Comparison of ENCODE assay signal across 16 cellular contexts in genomic region chr11:68454767-68455166, GRCh38. TPM values are rescaled to one million over a fixed set of nuclear protein-coding genes. Genes with fewer than 3 reads are reported as not detected.
DNase-seq lines count a peak whose midpoint lies in the region; ATAC-seq, FAIRE-seq and TF ChIP-seq lines count a peak whose summit lies in the region.
"Had no signal": no experiment of that assay in that cellular context is flagged by ENCODE, and none has a peak within 500 bp of the region (broad histone marks: within the 10 kb centered on the region; RNA-seq: fewer than 3 reads in every experiment).

No MANE protein-coding gene starts in this region.

- H3K4me1 Mint-ChIP-seq in WTC11, result peaks cover 16% of the 10 kb centered on the region
- H3K4me1 Mint-ChIP-seq: activated T-helper 17 cell treated with anti-CD3 and anti-CD28 coated beads, Interleukin-2, amount 50 U/mL, for 72 hours had no signal

- H3K36me3 ChIP-seq in WERI-Rb-1, result no peaks in the 10 kb centered on the region
- H3K36me3 ChIP-seq: colonic mucosa had no signal

- TF ChIP-seq CTCF in WTC11 (IDR thresholded peaks at IDR 0.05), result no peak
- TF ChIP-seq CTCF in WERI-Rb-1 (IDR thresholded peaks at IDR 0.05; ENCODE audit: low read depth, low read length), result no peak

- no peak overlapping the region for H3K27ac Mint-ChIP-seq in WTC11
- H3K27ac Mint-ChIP-seq: activated T-helper 17 cell treated with anti-CD3 and anti-CD28 coated beads, Interleukin-2, amount 50 U/mL, for 72 hours; HFFc6 had no signal

- CTCF ChIA-PET in WTC11 (lab: Charles Lee), result interaction anchor here (0.5 to 1.7 kb wide), 4 partner anchors 14 to 648 kb away, joined by 3 to 7 read pairs (median 4); no protein-coding TSS in a partner anchor

- POLR2A ChIA-PET in WTC11 (lab: Charles Lee), result no interaction called here

- no peak overlapping the region for H3K4me3 Mint-ChIP-seq in WTC11
- H3K4me3 Mint-ChIP-seq: activated T-helper 17 cell treated with anti-CD3 and anti-CD28 coated beads, Interleukin-2, amount 50 U/mL, for 72 hours; HFFc6 had no signal

- no peaks in the 10 kb centered on the region for H3K27me3 ChIP-seq in WERI-Rb-1 (ENCODE audit: insufficient read depth, low read depth, severe bottlenecking)
- H3K27me3 ChIP-seq: BLaER1, colonic mucosa, stomach had no signal

- no peaks in the 10 kb centered on the region; the same call in 1 of the 2 replicates for H3K27me3 Mint-ChIP-seq in WTC11 (ENCODE audit: low read depth)
- H3K27me3 Mint-ChIP-seq: activated T-helper 17 cell treated with anti-CD3 and anti-CD28 coated beads, Interleukin-2, amount 50 U/mL, for 72 hours had no signal

- no peaks in the 10 kb centered on the region for H3K9me3 Mint-ChIP-seq in WTC11
- H3K9me3 Mint-ChIP-seq: activated T-helper 17 cell treated with anti-CD3 and anti-CD28 coated beads, Interleukin-2, amount 50 U/mL, for 72 hours; HFFc6 had no signal

- H3K27ac ChIP-seq in WERI-Rb-1, result no peak overlapping the region
- H3K27ac ChIP-seq: BLaER1, colonic mucosa, stomach had no signal

- ATAC-seq in WTC11, result peak; percentile 61
- ATAC-seq: activated T-helper 17 cell treated with anti-CD3 and anti-CD28 coated beads, Interleukin-2, amount 50 U/mL, for 72 hours had no signal

- peak; percentile 78 for DNase-seq in DMS79 treated with DMSO at 0.1 percent for 48 hours (lab: John Stamatoyannopoulos, UW)
- DNase-seq in HTR-8/SVneo (ENCODE audit: insufficient read length, low spot score), result no peak
- DNase-seq in WTC11 (ENCODE audit: low spot score), result no peak
- peak; percentile 85 for DNase-seq in mesenteric fat pad (ENCODE audit: low spot score)
- no peak for DNase-seq in activated CD8-positive, alpha-beta memory T cell treated with anti-CD3 and anti-CD28 coated beads, Interleukin-2, amount 50 U/mL, for 4 hours
- no peak for DNase-seq in WERI-Rb-1
- no peak for DNase-seq in MV-4-11 (lab: John Stamatoyannopoulos, UW)
- DNase-seq: activated CD4-positive, alpha-beta T cell treated with anti-CD3 and anti-CD28 coated beads, Interleukin-2, amount 50 U/mL, for 48 hours; colonic mucosa; glutamatergic neuron; HFFc6; Karpas-422; stomach had no signal

- no peak overlapping the region for H3K4me3 ChIP-seq in WERI-Rb-1 (ENCODE audit: low read depth, low read length)
- H3K4me3 ChIP-seq: BLaER1, colonic mucosa, stomach had no signal

- peak; percentile 54 for FAIRE-seq in HTR-8/SVneo (lab: Jason Lieb, UNC)
- FAIRE-seq: TTC549 had no signal

- no peaks in the 10 kb centered on the region for H3K9me3 ChIP-seq in WERI-Rb-1 (ENCODE audit: severe bottlenecking)
- H3K9me3 ChIP-seq: BLaER1, colonic mucosa, stomach had no signal

- H3K36me3 Mint-ChIP-seq in WTC11, result peaks cover 3% of the 10 kb centered on the region

TF ChIP-seq in WTC11, 78 proteins besides CTCF, POLR2A, EP300 and RAD21:
- TF ChIP-seq JUN (CRISPR knock-in tag; IDR thresholded peaks at IDR 0.05) (no peak), RELA (CRISPR knock-in tag; IDR thresholded peaks at IDR 0.05; ENCODE audit: borderline replicate concordance) (no peak), CBFB (CRISPR knock-in tag; IDR thresholded peaks at IDR 0.05; ENCODE audit: low read depth) (no peak), NR2C2 (CRISPR knock-in tag; IDR thresholded peaks at IDR 0.05) (no peak), ESRRA (CRISPR knock-in tag; IDR thresholded peaks at IDR 0.05; ENCODE audit: borderline replicate concordance) (no peak), ZNF423 (CRISPR knock-in tag; IDR thresholded peaks at IDR 0.05) (no peak), CREM (CRISPR knock-in tag; IDR thresholded peaks at IDR 0.05) (no peak)
- TF ChIP-seq, protein P1, sequence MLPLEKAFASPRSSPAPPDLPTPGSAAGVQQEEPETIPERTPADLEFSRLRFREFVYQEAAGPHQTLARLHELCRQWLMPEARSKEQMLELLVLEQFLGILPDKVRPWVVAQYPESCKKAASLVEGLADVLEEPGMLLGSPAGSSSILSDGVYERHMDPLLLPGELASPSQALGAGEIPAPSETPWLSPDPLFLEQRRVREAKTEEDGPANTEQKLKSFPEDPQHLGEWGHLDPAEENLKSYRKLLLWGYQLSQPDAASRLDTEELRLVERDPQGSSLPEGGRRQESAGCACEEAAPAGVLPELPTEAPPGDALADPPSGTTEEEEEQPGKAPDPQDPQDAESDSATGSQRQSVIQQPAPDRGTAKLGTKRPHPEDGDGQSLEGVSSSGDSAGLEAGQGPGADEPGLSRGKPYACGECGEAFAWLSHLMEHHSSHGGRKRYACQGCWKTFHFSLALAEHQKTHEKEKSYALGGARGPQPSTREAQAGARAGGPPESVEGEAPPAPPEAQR (CRISPR knock-in tag; IDR thresholded peaks at IDR 0.05), result no peak
- TF ChIP-seq, protein P2, sequence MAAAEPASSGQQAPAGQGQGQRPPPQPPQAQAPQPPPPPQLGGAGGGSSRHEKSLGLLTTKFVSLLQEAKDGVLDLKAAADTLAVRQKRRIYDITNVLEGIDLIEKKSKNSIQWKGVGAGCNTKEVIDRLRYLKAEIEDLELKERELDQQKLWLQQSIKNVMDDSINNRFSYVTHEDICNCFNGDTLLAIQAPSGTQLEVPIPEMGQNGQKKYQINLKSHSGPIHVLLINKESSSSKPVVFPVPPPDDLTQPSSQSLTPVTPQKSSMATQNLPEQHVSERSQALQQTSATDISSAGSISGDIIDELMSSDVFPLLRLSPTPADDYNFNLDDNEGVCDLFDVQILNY (CRISPR knock-in tag; IDR thresholded peaks at IDR 0.05), result no peak
- TF ChIP-seq, protein P3, sequence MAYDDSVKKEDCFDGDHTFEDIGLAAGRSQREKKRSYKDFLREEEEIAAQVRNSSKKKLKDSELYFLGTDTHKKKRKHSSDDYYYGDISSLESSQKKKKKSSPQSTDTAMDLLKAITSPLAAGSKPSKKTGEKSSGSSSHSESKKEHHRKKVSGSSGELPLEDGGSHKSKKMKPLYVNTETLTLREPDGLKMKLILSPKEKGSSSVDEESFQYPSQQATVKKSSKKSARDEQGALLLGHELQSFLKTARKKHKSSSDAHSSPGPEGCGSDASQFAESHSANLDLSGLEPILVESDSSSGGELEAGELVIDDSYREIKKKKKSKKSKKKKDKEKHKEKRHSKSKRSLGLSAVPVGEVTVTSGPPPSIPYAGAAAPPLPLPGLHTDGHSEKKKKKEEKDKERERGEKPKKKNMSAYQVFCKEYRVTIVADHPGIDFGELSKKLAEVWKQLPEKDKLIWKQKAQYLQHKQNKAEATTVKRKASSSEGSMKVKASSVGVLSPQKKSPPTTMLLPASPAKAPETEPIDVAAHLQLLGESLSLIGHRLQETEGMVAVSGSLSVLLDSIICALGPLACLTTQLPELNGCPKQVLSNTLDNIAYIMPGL (CRISPR knock-in tag; IDR thresholded peaks at IDR 0.05), result no peak

RNA-seq across cellular contexts. Expression of gene PPP6R3, which starts 5.8 kb away (rescaled TPM):
- total RNA-seq in WTC11 (2021) (124 to 138 TPM (median 132 TPM) in 3 replicates), mesenteric fat pad (81.3 TPM)

Comparison
In these comparisons a context has a peak if more than half of its experiments do, and no peak if none do; other contexts are left out.
1. DNase-seq: peak in DMS79 treated with DMSO at 0.1 percent for 48 hours (single experiment) and mesenteric fat pad (single experiment); none in HTR-8/SVneo (single experiment), WTC11 (single experiment), activated CD8-positive, alpha-beta memory T cell treated with anti-CD3 and anti-CD28 coated beads, Interleukin-2, amount 50 U/mL, for 4 hours (single experiment), WERI-Rb-1 (single experiment) and MV-4-11 (single experiment).